ENCODE assay signal across 17 cellular contexts in genomic region chr16:9393601-9394000, GRCh38.
"Had no signal": no experiment of that assay in that cellular context is flagged by ENCODE, and none has a peak within 500 bp of the region (broad histone marks: within the 10 kb centered on the region; RNA-seq: fewer than 3 reads in every experiment).

No MANE protein-coding gene starts in this region.

- H3K4me1 ChIP-seq: esophagus muscularis mucosa, foreskin keratinocyte, gastroesophageal sphincter, left lung had no signal

- H3K27me3 ChIP-seq: dorsolateral prefrontal cortex, esophagus muscularis mucosa, foreskin keratinocyte, gastroesophageal sphincter, heart right ventricle, left lung had no signal

- H3K36me3 ChIP-seq: esophagus muscularis mucosa, gastroesophageal sphincter, heart right ventricle, left lung, lower lobe of right lung had no signal

- H3K27ac ChIP-seq: coronary artery, dorsolateral prefrontal cortex, esophagus muscularis mucosa, foreskin keratinocyte, gastroesophageal sphincter, heart right ventricle, left lung, lower lobe of right lung had no signal

- H3K4me3 Mint-ChIP-seq: mesothelial cell of epicardium had no signal

- DNase-seq: dermis blood vessel endothelial cell; dorsolateral prefrontal cortex; effector CD4-positive, alpha-beta T cell; effector memory CD4-positive, alpha-beta T cell; foreskin keratinocyte; heart right ventricle; hippocampal formation; left cardiac atrium; left lung; left ventricle myocardium superior; lower lobe of right lung; mesenchymal stem cell; mucosa of descending colon had no signal

- H3K36me3 Mint-ChIP-seq: mesothelial cell of epicardium had no signal

- H3K9me3 ChIP-seq: lower lobe of right lung had no signal

- H3K4me1 Mint-ChIP-seq: mesothelial cell of epicardium had no signal

- H3K4me3 ChIP-seq: coronary artery, dorsolateral prefrontal cortex, esophagus muscularis mucosa, gastroesophageal sphincter, heart right ventricle, left lung, lower lobe of right lung, mucosa of descending colon had no signal

- H3K27ac Mint-ChIP-seq: mesothelial cell of epicardium had no signal

- ATAC-seq: foreskin keratinocyte, gastroesophageal sphincter, heart right ventricle, left cardiac atrium, left lung, left ventricle myocardium superior, lower lobe of right lung, mucosa of descending colon had no signal
